In genomic region chr9:107705521-107705920, GRCh38 we compare ENCODE assay signal across 24 cellular contexts.
"Had no signal": no experiment of that assay in that cellular context is flagged by ENCODE, and none has a peak within 500 bp of the region (broad histone marks: within the 10 kb centered on the region; RNA-seq: fewer than 3 reads in every experiment).

No MANE protein-coding gene starts in this region.

- DNase-seq: activated CD4-positive, alpha-beta T cell treated with anti-CD3 and anti-CD28 coated beads, Interleukin-2, amount 10 ng/mL, durations not matched to agents 7 days and 5 days; activated CD4-positive, CD25-positive, alpha-beta regulatory T cell treated with anti-CD3 and anti-CD28 coated beads, Interleukin-2, amount 50 U/mL, for 72 hours; activated CD8-positive, alpha-beta memory T cell treated with anti-CD3 and anti-CD28 coated beads, Interleukin-2, amount 10 ng/mL, durations not matched to agents 7 days and 5 days; activated CD8-positive, alpha-beta T cell treated with anti-CD3 and anti-CD28 coated beads for 36 hours; activated effector memory CD4-positive, alpha-beta T cell treated with anti-CD3 and anti-CD28 coated beads, Interleukin-2, amount 50 U/mL, for 16 hours; activated naive CD4-positive, alpha-beta T cell treated with anti-CD3 and anti-CD28 coated beads, Interleukin-2, amount 10 ng/mL, durations not matched to agents 7 days and 5 days; activated T-cell treated with anti-CD3 and anti-CD28 coated beads for 4 hours; brain microvascular endothelial cell; colonic mucosa; dorsolateral prefrontal cortex; effector memory CD8-positive, alpha-beta T cell; heart right ventricle; kidney; left lung; midbrain; natural killer cell; retina; stimulated activated CD4-positive, alpha-beta T cell treated with anti-CD3 and anti-CD28 coated beads, Interleukin-4, amount 100 ng/mL, for 4 hours; substantia nigra; T-helper 1 cell; tibial artery; WERI-Rb-1 had no signal

- H3K27ac ChIP-seq: brain microvascular endothelial cell, colonic mucosa, dorsolateral prefrontal cortex, esophagus muscularis mucosa, heart right ventricle, left lung, tibial artery, WERI-Rb-1 had no signal

- H3K4me3 ChIP-seq: colonic mucosa, dorsolateral prefrontal cortex, esophagus muscularis mucosa, heart right ventricle, left lung, lung, tibial artery had no signal

- ATAC-seq: activated CD8-positive, alpha-beta memory T cell treated with anti-CD3 and anti-CD28 coated beads, Interleukin-2, amount 10 ng/mL, durations not matched to agents 7 days and 5 days; activated CD8-positive, alpha-beta T cell treated with anti-CD3 and anti-CD28 coated beads for 36 hours; effector memory CD8-positive, alpha-beta T cell; heart right ventricle; left lung; natural killer cell had no signal
